ENCODE assay signal across 8 cellular contexts in the genomic region with DNA sequence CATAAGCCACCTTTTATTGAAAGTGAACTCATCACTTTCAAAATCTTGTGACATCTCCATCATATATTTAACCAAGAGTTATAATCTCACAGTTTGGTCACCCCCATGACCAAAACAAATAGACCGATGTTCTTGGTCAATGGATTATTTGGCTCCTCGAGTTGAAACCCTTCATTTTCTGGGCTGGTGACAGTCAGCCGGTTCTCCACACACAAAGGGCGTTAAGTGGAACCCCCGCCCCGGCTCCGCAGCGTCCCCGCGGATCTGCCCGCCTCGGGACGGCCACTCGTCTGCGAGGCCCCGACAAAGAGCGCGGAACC. TPM values are rescaled to one million over a fixed set of nuclear protein-coding genes. Genes with fewer than 3 reads are reported as not detected.
A peak's percentile ranks its signal among the peaks of the same experiment; 100 is the strongest.
DNase-seq lines count a peak whose midpoint lies in the region; ATAC-seq, FAIRE-seq and TF ChIP-seq lines count a peak whose summit lies in the region.

No MANE protein-coding gene starts in this region.

- peak overlapping the region; percentile 76 for H3K9ac ChIP-seq in keratinocyte (ENCODE audit: control insufficient read depth, extremely low read depth, insufficient read depth, low read length)

- H3K36me3 ChIP-seq in keratinocyte (ENCODE audit: control insufficient read depth in 2 of 2, extremely low read depth in 1 of 2, insufficient read depth in 2 of 2, low read length in 2 of 2) (no peaks in the 10 kb centered on the region), suprapubic skin (no peaks in the 10 kb centered on the region)

- no peak for TF ChIP-seq POLR2A in suprapubic skin (IDR thresholded peaks at IDR 0.05)

- peaks cover 19% of the 10 kb centered on the region for H3K4me1 Mint-ChIP-seq in T-helper 1 cell treated with Interleukin-12 subunit alpha and Interleukin-12 subunit beta and Interleukin-4 antibody, amounts not matched to agents 30 μg/mL and 1 μg/mL, for 36 hours (ENCODE audit: low read depth)
- H3K4me1 Mint-ChIP-seq in activated T-helper 2 cell treated with anti-CD3 and anti-CD28 coated beads, Interferon-gamma antibody, Interleukin-2, Interleukin-4, amounts not matched to agents 10 μg/mL and 5 μg/mL and 100 μg/mL, durations not matched to agents 14 hours and 24 hours and 36 hours (ENCODE audit: low read depth) = peaks cover 22% of the 10 kb centered on the region

- H3K27me3 ChIP-seq in keratinocyte (ENCODE audit: control insufficient read depth, extremely low read depth, insufficient read depth, low read length) = no peaks in the 10 kb centered on the region
- no peaks in the 10 kb centered on the region for H3K27me3 ChIP-seq in suprapubic skin

- H3K9me3 ChIP-seq in keratinocyte (ENCODE audit: control insufficient read depth, low read depth, low read length) = no peaks in the 10 kb centered on the region
- no peaks in the 10 kb centered on the region for H3K9me3 ChIP-seq in suprapubic skin

- TF ChIP-seq EP300 in suprapubic skin (IDR thresholded peaks at IDR 0.05) = no peak

- H3K4me2 ChIP-seq in keratinocyte (ENCODE audit: control insufficient read depth, extremely low read depth, insufficient read depth, low read depth, low read length) = peak overlapping the region; percentile 91

- peaks cover 12% of the 10 kb centered on the region for H3K27me3 Mint-ChIP-seq in T-helper 1 cell treated with Interleukin-12 subunit alpha and Interleukin-12 subunit beta and Interleukin-4 antibody, amounts not matched to agents 30 μg/mL and 1 μg/mL, for 36 hours (ENCODE audit: low read depth)
- peaks cover 11% of the 10 kb centered on the region for H3K27me3 Mint-ChIP-seq in activated T-helper 2 cell treated with anti-CD3 and anti-CD28 coated beads, Interferon-gamma antibody, Interleukin-2, Interleukin-4, amounts not matched to agents 10 μg/mL and 5 μg/mL and 100 μg/mL, durations not matched to agents 14 hours and 24 hours and 36 hours (ENCODE audit: low read depth)

- DNase-seq in T-helper 1 cell (no peak), keratinocyte (ENCODE audit: low read depth, low spot score) (no peak), suprapubic skin (ENCODE audit: low spot score in 2 of 2) (no peak), DMS53 (lab: John Stamatoyannopoulos, UW) (no peak), Kasumi-1 (lab: John Stamatoyannopoulos, UW) (no peak)
- DNase-seq in activated T-helper 2 cell treated with anti-CD3 and anti-CD28 coated beads, Interferon-gamma antibody, Interleukin-2, Interleukin-4, amounts not matched to agents 10 μg/mL and 5 μg/mL and 100 μg/mL, durations not matched to agents 14 hours and 24 hours and 36 hours (ENCODE audit: low spot score) = no peak

- no peaks in the 10 kb centered on the region for H3K9me3 Mint-ChIP-seq in T-helper 1 cell treated with Interleukin-12 subunit alpha and Interleukin-12 subunit beta and Interleukin-4 antibody, amounts not matched to agents 30 μg/mL and 1 μg/mL, for 36 hours
- no peaks in the 10 kb centered on the region for H3K9me3 Mint-ChIP-seq in activated T-helper 2 cell treated with anti-CD3 and anti-CD28 coated beads, Interferon-gamma antibody, Interleukin-2, Interleukin-4, amounts not matched to agents 10 μg/mL and 5 μg/mL and 100 μg/mL, durations not matched to agents 14 hours and 24 hours and 36 hours

- H3K79me2 ChIP-seq in keratinocyte (ENCODE audit: control insufficient read depth, insufficient read depth, low read length) = peaks cover 38% of the 10 kb centered on the region

- peak overlapping the region; percentile 72 to 78 (median 73) for H3K4me3 ChIP-seq in keratinocyte (ENCODE audit: control insufficient read depth in 2 of 3, extremely low read depth in 1 of 3, insufficient read depth in 2 of 3, low read depth in 1 of 3, low read length in 3 of 3)
- H3K4me3 ChIP-seq in suprapubic skin = peak overlapping the region; percentile 91

- no peaks in the 10 kb centered on the region for H3K36me3 Mint-ChIP-seq in T-helper 1 cell treated with Interleukin-12 subunit alpha and Interleukin-12 subunit beta and Interleukin-4 antibody, amounts not matched to agents 30 μg/mL and 1 μg/mL, for 36 hours (ENCODE audit: low read depth)
- peaks cover 6% of the 10 kb centered on the region for H3K36me3 Mint-ChIP-seq in activated T-helper 2 cell treated with anti-CD3 and anti-CD28 coated beads, Interferon-gamma antibody, Interleukin-2, Interleukin-4, amounts not matched to agents 10 μg/mL and 5 μg/mL and 100 μg/mL, durations not matched to agents 14 hours and 24 hours and 36 hours (ENCODE audit: low read depth)

- no peak for FAIRE-seq in keratinocyte (lab: Jason Lieb, UNC)

- peaks cover 15% of the 10 kb centered on the region for H3K4me1 ChIP-seq in keratinocyte (ENCODE audit: control insufficient read depth, extremely low read depth, insufficient read depth, low read length)
- peaks cover 34% of the 10 kb centered on the region for H3K4me1 ChIP-seq in suprapubic skin

- H3K4me3 Mint-ChIP-seq in T-helper 1 cell treated with Interleukin-12 subunit alpha and Interleukin-12 subunit beta and Interleukin-4 antibody, amounts not matched to agents 30 μg/mL and 1 μg/mL, for 36 hours = peak overlapping the region; percentile 75
- peak overlapping the region; percentile 85 for H3K4me3 Mint-ChIP-seq in activated T-helper 2 cell treated with anti-CD3 and anti-CD28 coated beads, Interferon-gamma antibody, Interleukin-2, Interleukin-4, amounts not matched to agents 10 μg/mL and 5 μg/mL and 100 μg/mL, durations not matched to agents 14 hours and 24 hours and 36 hours (ENCODE audit: low read depth)

- H3K9me1 ChIP-seq in keratinocyte (ENCODE audit: control insufficient read depth, extremely low read depth, insufficient read depth, low read length) = no peaks in the 10 kb centered on the region

- 0% methylated on average over 18 of the region's 18 CpGs for WGBS in suprapubic skin

- intact Hi-C loops in activated T-helper 2 cell treated with anti-CD3 and anti-CD28 coated beads, Interferon-gamma antibody, Interleukin-2, Interleukin-4, amounts not matched to agents 10 μg/mL and 5 μg/mL and 100 μg/mL, durations not matched to agents 14 hours and 24 hours and 36 hours (cut with micrococcal nuclease) = no loop called here

- no peaks in the 10 kb centered on the region for H4K20me1 ChIP-seq in keratinocyte (ENCODE audit: control insufficient read depth, extremely low read depth, insufficient read depth, low read length)

- H3K27ac ChIP-seq in keratinocyte (ENCODE audit: control insufficient read depth, insufficient read depth, low read length) = peak overlapping the region; percentile 42
- H3K27ac ChIP-seq in suprapubic skin = peak overlapping the region; percentile 93

- dilution Hi-C loops in keratinocyte (cut with MboI; ENCODE audit: extremely low pct_ligation_motif_present, low sequenced_read_pairs) = no loop called here

- H3K27ac Mint-ChIP-seq in T-helper 1 cell treated with Interleukin-12 subunit alpha and Interleukin-12 subunit beta and Interleukin-4 antibody, amounts not matched to agents 30 μg/mL and 1 μg/mL, for 36 hours = no peak overlapping the region
- no peak overlapping the region for H3K27ac Mint-ChIP-seq in activated T-helper 2 cell treated with anti-CD3 and anti-CD28 coated beads, Interferon-gamma antibody, Interleukin-2, Interleukin-4, amounts not matched to agents 10 μg/mL and 5 μg/mL and 100 μg/mL, durations not matched to agents 14 hours and 24 hours and 36 hours

- ATAC-seq in HG02763 (IDR thresholded peaks at IDR 0.05; ENCODE audit: unreplicated experiment) = no peak

- TF ChIP-seq CTCF in keratinocyte (optimal IDR thresholded peaks at IDR 0.05 in 1 of 3, IDR thresholded peaks at IDR 0.05 in 1 of 3, conservative IDR thresholded peaks at IDR 0.05 in 1 of 3; ENCODE audit: extremely low read depth in 1 of 3, insufficient read depth in 2 of 3, low read length in 3 of 3) (no peak), suprapubic skin (IDR thresholded peaks at IDR 0.05) (no peak)

- H2AFZ ChIP-seq in keratinocyte (ENCODE audit: control insufficient read depth, low read length) = peak overlapping the region; percentile 27

RNA-seq across cellular contexts. Expression of a gene that starts 0.8 kb away (rescaled TPM):
- 37.8 and 40.1 TPM in 2 replicates for total RNA-seq in activated T-helper 2 cell treated with anti-CD3 and anti-CD28 coated beads, Interferon-gamma antibody, Interleukin-2, Interleukin-4, amounts not matched to agents 10 μg/mL and 5 μg/mL and 100 μg/mL, durations not matched to agents 14 hours and 24 hours and 36 hours
- polyA plus RNA-seq in keratinocyte = 181 to 210 TPM (median 193 TPM) in 3 replicates
- 43.6 TPM for polyA plus RNA-seq in keratinocyte (2011; ENCODE audit: low read depth)
- 163 and 250 TPM in 2 replicates for polyA plus RNA-seq in keratinocyte (2011; cell fraction: cytosol; rRNA removed)
- 254 and 268 TPM in 2 replicates for polyA plus RNA-seq in keratinocyte (2011; cell fraction: nucleus; rRNA removed)
- polyA plus RNA-seq in keratinocyte (2012; ENCODE audit: low replicate concordance) = 83.8 and 110 TPM in 2 replicates
- 82.2 to 214 TPM (median 212 TPM) in 3 replicates for polyA minus RNA-seq in keratinocyte
- 106 TPM for polyA minus RNA-seq in keratinocyte (2011; cell fraction: cytosol; rRNA and poly(A)+ RNA removed)
- 82.9 and 145 TPM in 2 replicates for polyA minus RNA-seq in keratinocyte (2011; cell fraction: nucleus; rRNA and poly(A)+ RNA removed)
- 100 to 1,000 TPM in 2 of 4 donors, 10 to 100 TPM in 2; 34.0 to 115 (median 93.0) TPM for total RNA-seq in suprapubic skin
